ENCODE assay signal across 14 cellular contexts in the genomic region with DNA sequence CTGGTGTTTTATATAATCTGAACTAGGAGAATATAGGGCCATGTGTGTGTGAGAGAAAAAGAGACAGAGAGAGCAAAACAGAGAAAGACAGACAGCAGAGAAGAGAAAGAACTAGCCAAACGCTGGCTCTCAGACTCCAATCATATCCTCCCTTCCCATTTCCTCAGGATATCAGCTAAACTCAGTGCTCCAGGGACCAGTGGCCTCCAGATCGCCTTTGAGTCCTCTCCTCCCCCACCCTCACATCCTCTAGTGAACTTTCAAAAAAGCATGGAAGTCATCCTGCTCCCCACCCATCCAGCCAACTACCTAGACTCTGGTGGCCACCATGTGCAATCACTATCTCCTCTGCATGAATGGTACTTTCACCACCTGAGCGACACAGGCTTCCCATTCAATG.
"Had no signal": no experiment of that assay in that cellular context is flagged by ENCODE, and none has a peak within 500 bp of the region (broad histone marks: within the 10 kb centered on the region; RNA-seq: fewer than 3 reads in every experiment).

No MANE protein-coding gene starts in this region.

- H3K27me3 ChIP-seq: dorsolateral prefrontal cortex, neural progenitor cell, pancreas, tibial nerve had no signal

- H3K36me3 Mint-ChIP-seq: brain, neural progenitor cell had no signal

- H3K4me3 ChIP-seq: dorsolateral prefrontal cortex, neural progenitor cell, pancreas, SK-N-MC, tibial nerve had no signal

- H3K27ac Mint-ChIP-seq: activated CD4-positive, alpha-beta T cell treated with anti-CD3 and anti-CD28 coated beads for 36 hours; brain; neural progenitor cell; stimulated activated naive CD8-positive, alpha-beta T cell treated with anti-CD3 and anti-CD28 coated beads, Interleukin-15, amount 100 ng/mL, for 72 hours had no signal

- H3K27ac ChIP-seq: neural progenitor cell, pancreas, SK-N-MC, WERI-Rb-1 had no signal

- H3K4me3 Mint-ChIP-seq: activated CD4-positive, alpha-beta T cell treated with anti-CD3 and anti-CD28 coated beads for 36 hours; brain; neural progenitor cell; stimulated activated naive CD8-positive, alpha-beta T cell treated with anti-CD3 and anti-CD28 coated beads, Interleukin-15, amount 100 ng/mL, for 72 hours had no signal

- H3K36me3 ChIP-seq: neural progenitor cell, pancreas, tibial nerve, WERI-Rb-1 had no signal

- DNase-seq: activated CD4-positive, alpha-beta T cell treated with anti-CD3 and anti-CD28 coated beads for 36 hours; activated naive CD4-positive, alpha-beta T cell treated with Interleukin-2 at 50 U/mL for 16 hours; dorsolateral prefrontal cortex; pancreas; stimulated activated CD4-positive, alpha-beta T cell treated with anti-CD3 and anti-CD28 coated beads, Interleukin-4, amount 100 ng/mL, for 4 hours; stimulated activated naive CD8-positive, alpha-beta T cell treated with anti-CD3 and anti-CD28 coated beads, Interleukin-15, amount 100 ng/mL, for 72 hours; T-cell; T1000; WERI-Rb-1 had no signal

- ATAC-seq: left lobe of liver had no signal

- H3K27me3 Mint-ChIP-seq: activated CD4-positive, alpha-beta T cell treated with anti-CD3 and anti-CD28 coated beads for 36 hours; stimulated activated naive CD8-positive, alpha-beta T cell treated with anti-CD3 and anti-CD28 coated beads, Interleukin-15, amount 100 ng/mL, for 72 hours; T-cell had no signal

- H3K4me1 ChIP-seq: neural progenitor cell, pancreas had no signal
